ENCODE assay signal across 23 cellular contexts in genomic region chr5:81522571-81522970, GRCh38.
"Had no signal": no experiment of that assay in that cellular context is flagged by ENCODE, and none has a peak within 500 bp of the region (broad histone marks: within the 10 kb centered on the region; RNA-seq: fewer than 3 reads in every experiment).

No MANE protein-coding gene starts in this region.

- H3K9me3 Mint-ChIP-seq: effector memory CD8-positive, alpha-beta T cell; naive B cell; nephron had no signal

- ATAC-seq: effector memory CD8-positive, alpha-beta T cell; gastroesophageal sphincter; left cardiac atrium; left ventricle myocardium superior; pancreas had no signal

- H3K27ac ChIP-seq: esophagus squamous epithelium, gastroesophageal sphincter, pancreas, sigmoid colon, stomach had no signal

- H3K27ac Mint-ChIP-seq: effector memory CD8-positive, alpha-beta T cell; progenitor cell of endocrine pancreas had no signal

- H3K27me3 Mint-ChIP-seq: effector memory CD8-positive, alpha-beta T cell; naive B cell; progenitor cell of endocrine pancreas had no signal

- H3K4me3 Mint-ChIP-seq: effector memory CD8-positive, alpha-beta T cell; naive B cell; nephron had no signal

- H3K4me1 ChIP-seq: pancreas had no signal

- H3K36me3 ChIP-seq: esophagus squamous epithelium, gastroesophageal sphincter, pancreas, sigmoid colon, stomach had no signal

- H3K9me3 ChIP-seq: esophagus squamous epithelium, gastroesophageal sphincter, pancreas, sigmoid colon, stomach had no signal

- H3K27me3 ChIP-seq: esophagus squamous epithelium, gastroesophageal sphincter, pancreas, sigmoid colon, stomach had no signal

- DNase-seq: cortex of kidney; effector memory CD8-positive, alpha-beta T cell; esophagus squamous epithelium; foreskin fibroblast; glutamatergic neuron; left cardiac atrium; left ventricle myocardium superior; mesenchymal stem cell; midbrain; naive B cell; occipital lobe; pancreas; retina; sigmoid colon; small intestine; stimulated activated CD4-positive, alpha-beta T cell treated with anti-CD3 and anti-CD28 coated beads, Interleukin-12 subunit alpha, Interleukin-12 subunit beta, amount 100 ng/mL, for 4 hours; stimulated activated naive CD4-positive, alpha-beta T cell; stomach; trophoblast cell had no signal

- H3K4me3 ChIP-seq: esophagus squamous epithelium, gastroesophageal sphincter, lung, pancreas, sigmoid colon, stomach had no signal

- H3K36me3 Mint-ChIP-seq: naive B cell had no signal
